Comparison of ENCODE assay signal across 8 cellular contexts in genomic region chr3:65170357-65171090, GRCh38.
A peak's percentile ranks its signal among the peaks of the same experiment; 100 is the strongest.
DNase-seq lines count a peak whose midpoint lies in the region; ATAC-seq and TF ChIP-seq lines count a peak whose summit lies in the region.

No MANE protein-coding gene starts in this region.

- TF ChIP-seq EP300 in Ishikawa (IDR thresholded peaks at IDR 0.05; ENCODE audit: borderline replicate concordance), result no peak

- TF ChIP-seq CTCF in brain (conservative IDR thresholded peaks at IDR 0.05), result peak; percentile 48 to 68

- ATAC-seq in activated CD4-positive, CD25-positive, alpha-beta regulatory T cell treated with anti-CD3 and anti-CD28 coated beads, Interleukin-2, amount 50 U/mL, for 24 hours, result no peak
- ATAC-seq in GM19328 (IDR thresholded peaks at IDR 0.05; ENCODE audit: unreplicated experiment), result no peak

- peaks cover 0 to 15% (median 0%) of the 10 kb centered on the region in 5 experiments for H3K9me3 Mint-ChIP-seq in brain

- H3K27me3 Mint-ChIP-seq in brain, result no peaks in the 10 kb centered on the region

- peaks cover 42% of the 10 kb centered on the region for H3K4me1 Mint-ChIP-seq in brain

- peak overlapping the region; percentile 52 to 90 (median 64) for H3K27ac Mint-ChIP-seq in brain

- peak overlapping the region in 3 of 5 experiments; percentile 13 to 35 (median 24) for H3K4me3 Mint-ChIP-seq in brain

- DNase-seq in islet precursor cell, result peak; percentile 65
- DNase-seq in stromal cell of bone marrow (ENCODE audit: low read depth), result peak; percentile 66
- DNase-seq in HuH-7.5 (ENCODE audit: low spot score), result no peak
- no peak for DNase-seq in NCI-H2107 treated with DMSO at 0.1 percent for 48 hours (lab: John Stamatoyannopoulos, UW; ENCODE audit: unreplicated experiment)

- peak; percentile 47 for TF ChIP-seq RAD21 in Ishikawa (IDR thresholded peaks at IDR 0.05; ENCODE audit: low read depth)

- H3K36me3 Mint-ChIP-seq in brain, result no peaks in the 10 kb centered on the region

TF ChIP-seq in Ishikawa, 13 proteins besides CTCF, POLR2A, EP300 and RAD21:
- no peak for TF ChIP-seq USF1 (IDR thresholded peaks at IDR 0.05)
- no peak for TF ChIP-seq FOXM1 (IDR thresholded peaks at IDR 0.05; ENCODE audit: borderline replicate concordance, low read depth)
- TF ChIP-seq CEBPB (IDR thresholded peaks at IDR 0.05), result no peak
- TF ChIP-seq YY1 (IDR thresholded peaks at IDR 0.05; ENCODE audit: low read depth), result no peak
- TF ChIP-seq TEAD4 (IDR thresholded peaks at IDR 0.05), result no peak

Comparison
In these comparisons a context has a peak if more than half of its experiments do, and no peak if none do; other contexts are left out.
1. DNase-seq: peak in islet precursor cell (single experiment) and stromal cell of bone marrow (single experiment); none in HuH-7.5 (single experiment) and NCI-H2107 treated with DMSO at 0.1 percent for 48 hours (single experiment).